In genomic region chr12:15829949-15830348, GRCh38 we compare ENCODE assay signal across 16 cellular contexts. TPM values are rescaled to one million over a fixed set of nuclear protein-coding genes. Genes with fewer than 3 reads are reported as not detected.
A peak's percentile ranks its signal among the peaks of the same experiment; 100 is the strongest.
DNase-seq lines count a peak whose midpoint lies in the region; ATAC-seq, FAIRE-seq and TF ChIP-seq lines count a peak whose summit lies in the region.
"Had no signal": no experiment of that assay in that cellular context is flagged by ENCODE, and none has a peak within 500 bp of the region (broad histone marks: within the 10 kb centered on the region; RNA-seq: fewer than 3 reads in every experiment).

No MANE protein-coding gene starts in this region.

- H3K79me2 ChIP-seq in GM12878 (ENCODE audit: control insufficient read depth, insufficient read depth, low read length), result no peaks in the 10 kb centered on the region

- intact Hi-C loops in GM12878 (cut with micrococcal nuclease; ENCODE audit: unreplicated experiment), result no loop called here
- intact Hi-C loops in left ventricle myocardium inferior (cut with micrococcal nuclease), result no loop called here

- H3K4me2 ChIP-seq in GM12878 (ENCODE audit: control insufficient read depth, insufficient read depth), result no peak overlapping the region

- TF ChIP-seq CTCF in GM12878 (IDR thresholded peaks at IDR 0.05 in 2 of 3, conservative IDR thresholded peaks at IDR 0.05 in 1 of 3; ENCODE audit: control insufficient read depth in 2 of 3, extremely low read depth in 1 of 3, insufficient read depth in 1 of 3, low read depth in 3 of 3, low read length in 3 of 3), result no peak
- no peak for TF ChIP-seq CTCF in left ventricle myocardium inferior (IDR thresholded peaks at IDR 0.05; ENCODE audit: borderline replicate concordance)
- TF ChIP-seq CTCF in WERI-Rb-1 (IDR thresholded peaks at IDR 0.05; ENCODE audit: low read depth, low read length), result no peak

- SMC1A ChIA-PET in GM12878 (lab: Charles Lee; ENCODE audit: uncharacterized antibody, unreplicated experiment), result interaction anchor here (1.0 to 3.7 kb wide), 5 partner anchors 9 to 114 kb away, joined by 3 to 26 read pairs (median 6); no protein-coding TSS in a partner anchor

- no TSS peak for BruUV-seq in GM12878 (replicated peaks; lab: Mats Ljungman, UMichigan)

- RAD21 ChIA-PET in GM12878 (lab: Charles Lee; ENCODE audit: unreplicated experiment), result no interaction called here

- FAIRE-seq in GM12878 (lab: Jason Lieb, UNC), result no peak
- no peak for FAIRE-seq in urothelium cell line (lab: Jason Lieb, UNC)
- FAIRE-seq: HTR-8/SVneo had no signal

- TF ChIP-seq EP300 in GM12878 (IDR thresholded peaks at IDR 0.05; ENCODE audit: borderline replicate concordance in 1 of 2, control insufficient read depth in 1 of 2, low read depth in 2 of 2, low read length in 2 of 2), result no peak

- H3K27me3 ChIP-seq in GM12878 (replicated peaks in 1 of 2; ENCODE audit: control insufficient read depth in 2 of 2, insufficient read depth in 2 of 2, low read length in 1 of 2), result peaks cover 0 to 2% of the 10 kb centered on the region in 2 experiments; a peak in 1 of 4 replicates
- no peaks in the 10 kb centered on the region for H3K27me3 ChIP-seq in left ventricle myocardium inferior (ENCODE audit: low read depth)
- H3K27me3 ChIP-seq in WERI-Rb-1 (ENCODE audit: insufficient read depth, low read depth, severe bottlenecking), result no peaks in the 10 kb centered on the region

- no peaks in the 10 kb centered on the region for H3K36me3 ChIP-seq in GM12878 (ENCODE audit: control insufficient read depth in 2 of 2, insufficient read depth in 2 of 2, low read length in 1 of 2)
- H3K36me3 ChIP-seq in left ventricle myocardium inferior, result no peaks in the 10 kb centered on the region
- H3K36me3 ChIP-seq in WERI-Rb-1, result no peaks in the 10 kb centered on the region

- H3K9ac ChIP-seq in GM12878 (ENCODE audit: control insufficient read depth, insufficient read depth, low read length), result no peak overlapping the region

- ATAC-seq in GM12878 (no peak), GM19397 (IDR thresholded peaks at IDR 0.05; ENCODE audit: unreplicated experiment) (no peak)
- ATAC-seq: CD8-positive, alpha-beta T cell; Panc1 had no signal

- no peak overlapping the region for H2AFZ ChIP-seq in GM12878 (ENCODE audit: control insufficient read depth, low read depth, low read length)

- DNase-seq in HS-27A (ENCODE audit: low read depth) (peak; percentile 74), GM12878 (ENCODE audit: low read depth, low spot score) (no peak), left ventricle myocardium inferior (no peak), urothelium cell line (ENCODE audit: low spot score) (peak; percentile 39), WERI-Rb-1 (no peak), nucleus accumbens (lab: John Stamatoyannopoulos, UW) (no peak)
- DNase-seq: activated CD4-positive, alpha-beta T cell treated with anti-CD3 and anti-CD28 coated beads, Interleukin-2, amount 50 U/mL, for 4 hours; activated effector memory CD4-positive, alpha-beta T cell treated with anti-CD3 and anti-CD28 coated beads, Interleukin-2, amount 50 U/mL, for 16 hours; CD8-positive, alpha-beta T cell; cerebellar nuclear complex; erythroblast; NCI-H1048; NCI-H446 had no signal

- H3K27ac ChIP-seq in GM12878 (ENCODE audit: control insufficient read depth, insufficient read depth) (no peak overlapping the region), left ventricle myocardium inferior (replicated peaks) (peak overlapping the region; percentile 63), WERI-Rb-1 (no peak overlapping the region)

- CTCF ChIA-PET in GM12878 (lab: Yijun Ruan, JAX), result interaction anchor here (1.8 to 3.1 kb wide), 2 partner anchors 13 to 243 kb away, joined by 8 to 10 read pairs; no protein-coding TSS in a partner anchor

- in situ Hi-C loops in GM12878 (cut with MboI), result no loop called here

- no peak for TF ChIP-seq RAD21 in GM12878 (IDR thresholded peaks at IDR 0.05; ENCODE audit: insufficient read depth, low read depth, low read length)

- H3K4me3 ChIP-seq in GM12878 (no peak overlapping the region), left ventricle myocardium inferior (no peak overlapping the region), WERI-Rb-1 (ENCODE audit: low read depth, low read length) (no peak overlapping the region)

- no peaks in the 10 kb centered on the region for H4K20me1 ChIP-seq in GM12878 (ENCODE audit: control insufficient read depth, insufficient read depth)

- H3K4me1 ChIP-seq in GM12878 (ENCODE audit: control insufficient read depth, insufficient read depth, low read length), result no peaks in the 10 kb centered on the region
- no peaks in the 10 kb centered on the region for H3K4me1 ChIP-seq in left ventricle myocardium inferior

- POLR2A ChIA-PET in GM12878 (lab: Charles Lee), result no interaction called here

- H3K9me3 ChIP-seq in GM12878 (replicated peaks; ENCODE audit: control insufficient read depth, insufficient read depth, low read length), result no peaks in the 10 kb centered on the region
- H3K9me3 ChIP-seq in left ventricle myocardium inferior (replicated peaks), result no peaks in the 10 kb centered on the region
- H3K9me3 ChIP-seq in WERI-Rb-1 (ENCODE audit: severe bottlenecking), result no peaks in the 10 kb centered on the region

- 84% methylated on average over 3 of the region's 3 CpGs for WGBS in GM12878 (ENCODE audit: insufficient coverage, insufficient replicate concordance, low lambda C conversion rate, missing lambda C conversion rate)

- TF ChIP-seq POLR2A in GM12878 (IDR thresholded peaks at IDR 0.05; ENCODE audit: low read depth, low read length), result no peak

TF ChIP-seq in GM12878, 131 proteins besides CTCF, POLR2A, EP300 and RAD21:
- TF ChIP-seq MEF2B (IDR thresholded peaks at IDR 0.05; ENCODE audit: partially characterized antibody, poor library complexity, severe bottlenecking) (peak; percentile 28), IRF3 (IDR thresholded peaks at IDR 0.05) (no peak), SREBF1 (IDR thresholded peaks at IDR 0.05; ENCODE audit: low read length) (no peak)
TF ChIP-seq in GM12878: peak in this region for 1.

RNA-seq across cellular contexts. Expression of gene EPS8, which starts 40.8 kb away (rescaled TPM):
- total RNA-seq in GM12878 (2013; cell fraction: nucleolus; rRNA removed), result 263 and 269 TPM in 2 replicates
- total RNA-seq in GM12878 (2014; rRNA removed) (4.7 TPM in 2 replicates), GM12878 (2014; rRNA removed; fragmentation: Illumina TruSeq; extraction: Trizol) (3.4 and 4.7 TPM in 2 replicates), GM12878 (2021) (3.2 TPM in 2 replicates), left ventricle myocardium inferior (18.9 TPM)
- 1.1 TPM for polyA plus RNA-seq in GM12878 (2011; ENCODE audit: low read depth)
- polyA plus RNA-seq in GM12878 (2011; rRNA removed) (127 and 173 TPM in 2 replicates), GM12878 (2014; fragmentation: Illumina TruSeq; extraction: Trizol) (3.1 and 3.8 TPM in 2 replicates), GM12878 (2014; fragmentation: Nextera tagmentation; extraction: Ambion mirVana) (1 to 10 TPM; 1.3 to 1.6 TPM), GM12878 (2014; rRNA removed) (3.3 and 3.4 TPM in 2 replicates), GM12878 (2016; fragmentation: Nextera tagmentation; extraction: Ambion mirVana) (1 to 10 TPM; 2.8 to 4.2 TPM)
- 84.5 and 94.4 TPM in 2 replicates for polyA plus RNA-seq in GM12878 (2011; cell fraction: cytosol; rRNA removed)
- polyA plus RNA-seq in GM12878 (2011; cell fraction: nucleus; rRNA removed), result 107 and 156 TPM in 2 replicates
- polyA plus RNA-seq in GM12878 (2012), result 1.3 and 1.9 TPM in 2 replicates
- 188 and 261 TPM in 2 replicates for polyA minus RNA-seq in GM12878 (2011; rRNA and poly(A)+ RNA removed)
- 42.4 and 55.6 TPM in 2 replicates for polyA minus RNA-seq in GM12878 (2011; cell fraction: cytosol; rRNA and poly(A)+ RNA removed)
- polyA minus RNA-seq in GM12878 (2011; cell fraction: nucleus; rRNA and poly(A)+ RNA removed), result 108 and 162 TPM in 2 replicates

RNA-seq across cellular contexts. Expression of gene STRAP, which starts 52.2 kb away (rescaled TPM):
- 18.6 and 19.9 TPM in 2 replicates for total RNA-seq in GM12878 (2013; cell fraction: nucleolus; rRNA removed)
- total RNA-seq in GM12878 (2014; rRNA removed) (64.3 and 66.8 TPM in 2 replicates), GM12878 (2014; rRNA removed; fragmentation: Illumina TruSeq; extraction: Trizol) (77.3 and 80.4 TPM in 2 replicates), GM12878 (2021) (113 and 116 TPM in 2 replicates), left ventricle myocardium inferior (130 TPM)
- polyA plus RNA-seq in GM12878 (2011; ENCODE audit: low read depth), result 66.0 TPM
- polyA plus RNA-seq in GM12878 (2011; rRNA removed) (125 and 169 TPM in 2 replicates), GM12878 (2014; fragmentation: Illumina TruSeq; extraction: Trizol) (91.9 and 106 TPM in 2 replicates), GM12878 (2014; fragmentation: Nextera tagmentation; extraction: Ambion mirVana) (100 to 1,000 TPM; 102 to 227 TPM), GM12878 (2014; rRNA removed) (103 and 125 TPM in 2 replicates), GM12878 (2016; fragmentation: Nextera tagmentation; extraction: Ambion mirVana) (100 to 1,000 TPM; 281 TPM)
- 60.1 and 70.1 TPM in 2 replicates for polyA plus RNA-seq in GM12878 (2011; cell fraction: cytosol; rRNA removed)
- polyA plus RNA-seq in GM12878 (2011; cell fraction: nucleus; rRNA removed), result 22.8 and 33.9 TPM in 2 replicates
- polyA plus RNA-seq in GM12878 (2012), result 80.5 and 85.4 TPM in 2 replicates
- polyA minus RNA-seq in GM12878 (2011; rRNA and poly(A)+ RNA removed), result 75.8 and 85.1 TPM in 2 replicates
- 47.6 and 57.9 TPM in 2 replicates for polyA minus RNA-seq in GM12878 (2011; cell fraction: cytosol; rRNA and poly(A)+ RNA removed)
- polyA minus RNA-seq in GM12878 (2011; cell fraction: nucleus; rRNA and poly(A)+ RNA removed), result 18.9 and 36.5 TPM in 2 replicates

Comparison
In these comparisons a context has a peak if more than half of its experiments do, and no peak if none do; other contexts are left out.
1. DNase-seq: peak in HS-27A (single experiment) and urothelium cell line (single experiment); none in GM12878 (single experiment), left ventricle myocardium inferior (single experiment), WERI-Rb-1 (single experiment) and nucleus accumbens (0 of 56).